ENCODE assay signal across 8 cellular contexts in genomic region chr11:95923441-95923729, GRCh38. TPM values are rescaled to one million over a fixed set of nuclear protein-coding genes. Genes with fewer than 3 reads are reported as not detected.
A peak's percentile ranks its signal among the peaks of the same experiment; 100 is the strongest.
DNase-seq lines count a peak whose midpoint lies in the region; ATAC-seq and TF ChIP-seq lines count a peak whose summit lies in the region.

No MANE protein-coding gene starts in this region.

- POLR2A ChIA-PET in naive thymus-derived CD8-positive, alpha-beta T cell (lab: Charles Lee) = interaction anchor here (0.8 kb wide), 1 partner anchor 856 kb away, joined by 3 read pairs; no protein-coding TSS in a partner anchor

- no peaks in the 10 kb centered on the region for H3K9me3 ChIP-seq in KOPT-K1 (ENCODE audit: insufficient read depth, low read length, poor library complexity, severe bottlenecking)

- peak in 1 of 2 donors; percentile 24 for ATAC-seq in naive thymus-derived CD8-positive, alpha-beta T cell
- no peak for ATAC-seq in GM21360 (IDR thresholded peaks at IDR 0.05; ENCODE audit: unreplicated experiment)
- no peak for ATAC-seq in HG02970 (IDR thresholded peaks at IDR 0.05; ENCODE audit: low FRiP score, unreplicated experiment)

- no peaks in the 10 kb centered on the region for H3K36me3 Mint-ChIP-seq in CD14-positive monocyte
- H3K36me3 Mint-ChIP-seq in naive thymus-derived CD8-positive, alpha-beta T cell = peaks cover 0 to 6% (median 2%) of the 10 kb centered on the region in 3 donors

- intact Hi-C loops in CD14-positive monocyte (cut with micrococcal nuclease) = no loop called here

- H3K27ac ChIP-seq in KOPT-K1 (ENCODE audit: low read depth, low read length, poor library complexity, severe bottlenecking) = peak overlapping the region; percentile 66

- no peak for TF ChIP-seq CTCF in CD14-positive monocyte (IDR thresholded peaks at IDR 0.05)
- TF ChIP-seq CTCF in choroid plexus epithelial cell (conservative IDR thresholded peaks at IDR 0.05; ENCODE audit: low read depth, low read length) = no peak

- H3K27me3 Mint-ChIP-seq in CD14-positive monocyte (ENCODE audit: low read depth in 3 of 3) = peaks cover 4 to 9% (median 7%) of the 10 kb centered on the region in 3 donors
- peaks cover 0 to 10% (median 2%) of the 10 kb centered on the region in 5 donors for H3K27me3 Mint-ChIP-seq in naive thymus-derived CD8-positive, alpha-beta T cell

- H3K27ac Mint-ChIP-seq in CD14-positive monocyte = peak overlapping the region; percentile 45 to 90 (median 80)
- peak overlapping the region; percentile 89 to 100 (median 98) for H3K27ac Mint-ChIP-seq in naive thymus-derived CD8-positive, alpha-beta T cell

- H3K4me3 Mint-ChIP-seq in CD14-positive monocyte = peak overlapping the region; percentile 97 to 99
- peak overlapping the region; percentile 87 to 99 (median 97) for H3K4me3 Mint-ChIP-seq in naive thymus-derived CD8-positive, alpha-beta T cell

- peaks cover 0 to 3% (median 0%) of the 10 kb centered on the region in 7 donors for H3K9me3 Mint-ChIP-seq in CD14-positive monocyte
- no peaks in the 10 kb centered on the region for H3K9me3 Mint-ChIP-seq in naive thymus-derived CD8-positive, alpha-beta T cell

- DNase-seq in CD14-positive monocyte (ENCODE audit: low spot score) (no peak), choroid plexus epithelial cell (ENCODE audit: low read depth) (no peak), T1000 (lab: John Stamatoyannopoulos, UW) (no peak), NCI-H748 (lab: John Stamatoyannopoulos, UW; ENCODE audit: unreplicated experiment) (no peak)
- no peak for DNase-seq in naive thymus-derived CD8-positive, alpha-beta T cell

- peaks cover 26% of the 10 kb centered on the region for H3K4me1 Mint-ChIP-seq in CD14-positive monocyte
- H3K4me1 Mint-ChIP-seq in naive thymus-derived CD8-positive, alpha-beta T cell = peaks cover 14 to 33% (median 29%) of the 10 kb centered on the region in 4 donors

- no peaks in the 10 kb centered on the region for H3K36me3 ChIP-seq in KOPT-K1 (ENCODE audit: insufficient read depth, low read length)

- peak overlapping the region; percentile 86 for H3K4me3 ChIP-seq in choroid plexus epithelial cell (ENCODE audit: low read depth, low read length)

RNA-seq across cellular contexts. Expression of gene MTMR2, which starts 0.5 kb away (rescaled TPM):
- polyA plus RNA-seq in CD14-positive monocyte = 1 to 10 TPM; 2.6 to 5.1 TPM
- total RNA-seq in naive thymus-derived CD8-positive, alpha-beta T cell = 10 to 100 TPM; 14.1 to 14.6 TPM
- 10 to 100 TPM; 10.2 to 11.8 (median 10.9) TPM for polyA plus RNA-seq in naive thymus-derived CD8-positive, alpha-beta T cell
